ENCODE assay signal across 1 cellular context in the genomic region with DNA sequence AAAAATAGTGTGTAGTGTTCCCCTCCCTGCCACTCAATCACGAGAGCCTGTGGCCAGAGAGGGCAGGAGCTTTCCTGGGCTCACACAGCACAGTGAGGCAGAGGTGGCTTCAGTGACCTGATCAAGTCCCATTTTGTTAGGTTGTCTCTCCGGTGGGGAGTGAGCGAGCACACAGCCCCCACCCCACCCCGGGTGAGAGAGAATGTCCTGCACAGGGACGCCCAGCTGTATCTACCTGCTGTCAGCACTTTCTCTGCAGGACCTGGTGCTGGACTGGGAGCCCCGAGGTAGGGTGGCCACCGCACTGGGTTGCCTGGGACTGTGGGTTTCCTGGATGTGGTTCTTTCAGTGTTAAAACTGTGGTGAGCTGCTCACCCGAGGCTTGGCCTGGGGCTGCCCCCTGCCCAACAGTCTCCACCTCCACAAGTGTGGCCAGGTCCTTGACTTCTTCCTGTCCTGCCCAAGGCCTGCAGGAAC.
TF ChIP-seq lines count a peak whose summit lies in the region.

No MANE protein-coding gene starts in this region.

TF ChIP-seq in GM23338, 12 proteins besides CTCF, POLR2A, EP300 and RAD21 (continued from another document):
- TF ChIP-seq, protein P1, sequence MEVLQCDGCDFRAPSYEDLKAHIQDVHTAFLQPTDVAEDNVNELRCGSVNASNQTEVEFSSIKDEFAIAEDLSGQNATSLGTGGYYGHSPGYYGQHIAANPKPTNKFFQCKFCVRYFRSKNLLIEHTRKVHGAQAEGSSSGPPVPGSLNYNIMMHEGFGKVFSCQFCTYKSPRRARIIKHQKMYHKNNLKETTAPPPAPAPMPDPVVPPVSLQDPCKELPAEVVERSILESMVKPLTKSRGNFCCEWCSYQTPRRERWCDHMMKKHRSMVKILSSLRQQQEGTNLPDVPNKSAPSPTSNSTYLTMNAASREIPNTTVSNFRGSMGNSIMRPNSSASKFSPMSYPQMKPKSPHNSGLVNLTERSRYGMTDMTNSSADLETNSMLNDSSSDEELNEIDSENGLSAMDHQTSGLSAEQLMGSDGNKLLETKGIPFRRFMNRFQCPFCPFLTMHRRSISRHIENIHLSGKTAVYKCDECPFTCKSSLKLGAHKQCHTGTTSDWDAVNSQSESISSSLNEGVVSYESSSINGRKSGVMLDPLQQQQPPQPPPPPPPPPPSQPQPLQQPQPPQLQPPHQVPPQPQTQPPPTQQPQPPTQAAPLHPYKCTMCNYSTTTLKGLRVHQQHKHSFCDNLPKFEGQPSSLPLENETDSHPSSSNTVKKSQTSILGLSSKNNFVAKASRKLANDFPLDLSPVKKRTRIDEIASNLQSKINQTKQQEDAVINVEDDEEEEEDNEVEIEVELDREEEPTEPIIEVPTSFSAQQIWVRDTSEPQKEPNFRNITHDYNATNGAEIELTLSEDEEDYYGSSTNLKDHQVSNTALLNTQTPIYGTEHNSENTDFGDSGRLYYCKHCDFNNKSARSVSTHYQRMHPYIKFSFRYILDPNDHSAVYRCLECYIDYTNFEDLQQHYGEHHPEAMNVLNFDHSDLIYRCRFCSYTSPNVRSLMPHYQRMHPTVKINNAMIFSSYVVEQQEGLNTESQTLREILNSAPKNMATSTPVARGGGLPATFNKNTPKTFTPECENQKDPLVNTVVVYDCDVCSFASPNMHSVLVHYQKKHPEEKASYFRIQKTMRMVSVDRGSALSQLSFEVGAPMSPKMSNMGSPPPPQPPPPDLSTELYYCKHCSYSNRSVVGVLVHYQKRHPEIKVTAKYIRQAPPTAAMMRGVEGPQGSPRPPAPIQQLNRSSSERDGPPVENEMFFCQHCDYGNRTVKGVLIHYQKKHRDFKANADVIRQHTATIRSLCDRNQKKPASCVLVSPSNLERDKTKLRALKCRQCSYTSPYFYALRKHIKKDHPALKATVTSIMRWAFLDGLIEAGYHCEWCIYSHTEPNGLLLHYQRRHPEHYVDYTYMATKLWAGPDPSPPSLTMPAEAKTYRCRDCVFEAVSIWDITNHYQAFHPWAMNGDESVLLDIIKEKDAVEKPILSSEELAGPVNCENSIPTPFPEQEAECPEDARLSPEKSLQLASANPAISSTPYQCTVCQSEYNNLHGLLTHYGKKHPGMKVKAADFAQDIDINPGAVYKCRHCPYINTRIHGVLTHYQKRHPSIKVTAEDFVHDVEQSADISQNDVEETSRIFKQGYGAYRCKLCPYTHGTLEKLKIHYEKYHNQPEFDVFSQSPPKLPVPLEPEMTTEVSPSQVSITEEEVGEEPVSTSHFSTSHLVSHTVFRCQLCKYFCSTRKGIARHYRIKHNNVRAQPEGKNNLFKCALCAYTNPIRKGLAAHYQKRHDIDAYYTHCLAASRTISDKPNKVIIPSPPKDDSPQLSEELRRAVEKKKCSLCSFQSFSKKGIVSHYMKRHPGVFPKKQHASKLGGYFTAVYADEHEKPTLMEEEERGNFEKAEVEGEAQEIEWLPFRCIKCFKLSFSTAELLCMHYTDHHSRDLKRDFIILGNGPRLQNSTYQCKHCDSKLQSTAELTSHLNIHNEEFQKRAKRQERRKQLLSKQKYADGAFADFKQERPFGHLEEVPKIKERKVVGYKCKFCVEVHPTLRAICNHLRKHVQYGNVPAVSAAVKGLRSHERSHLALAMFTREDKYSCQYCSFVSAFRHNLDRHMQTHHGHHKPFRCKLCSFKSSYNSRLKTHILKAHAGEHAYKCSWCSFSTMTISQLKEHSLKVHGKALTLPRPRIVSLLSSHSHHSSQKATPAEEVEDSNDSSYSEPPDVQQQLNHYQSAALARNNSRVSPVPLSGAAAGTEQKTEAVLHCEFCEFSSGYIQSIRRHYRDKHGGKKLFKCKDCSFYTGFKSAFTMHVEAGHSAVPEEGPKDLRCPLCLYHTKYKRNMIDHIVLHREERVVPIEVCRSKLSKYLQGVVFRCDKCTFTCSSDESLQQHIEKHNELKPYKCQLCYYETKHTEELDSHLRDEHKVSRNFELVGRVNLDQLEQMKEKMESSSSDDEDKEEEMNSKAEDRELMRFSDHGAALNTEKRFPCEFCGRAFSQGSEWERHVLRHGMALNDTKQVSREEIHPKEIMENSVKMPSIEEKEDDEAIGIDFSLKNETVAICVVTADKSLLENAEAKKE (CRISPR knock-in tag; IDR thresholded peaks at IDR 0.05), result no peak
- TF ChIP-seq, protein P2, sequence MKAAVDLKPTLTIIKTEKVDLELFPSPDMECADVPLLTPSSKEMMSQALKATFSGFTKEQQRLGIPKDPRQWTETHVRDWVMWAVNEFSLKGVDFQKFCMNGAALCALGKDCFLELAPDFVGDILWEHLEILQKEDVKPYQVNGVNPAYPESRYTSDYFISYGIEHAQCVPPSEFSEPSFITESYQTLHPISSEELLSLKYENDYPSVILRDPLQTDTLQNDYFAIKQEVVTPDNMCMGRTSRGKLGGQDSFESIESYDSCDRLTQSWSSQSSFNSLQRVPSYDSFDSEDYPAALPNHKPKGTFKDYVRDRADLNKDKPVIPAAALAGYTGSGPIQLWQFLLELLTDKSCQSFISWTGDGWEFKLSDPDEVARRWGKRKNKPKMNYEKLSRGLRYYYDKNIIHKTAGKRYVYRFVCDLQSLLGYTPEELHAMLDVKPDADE (IDR thresholded peaks at IDR 0.05), result no peak
- TF ChIP-seq NANOG (IDR thresholded peaks at IDR 0.05; ENCODE audit: borderline replicate concordance) (no peak), ZNF331 (CRISPR knock-in tag; IDR thresholded peaks at IDR 0.05; ENCODE audit: low read depth) (no peak), POLR2AphosphoS5 (IDR thresholded peaks at IDR 0.05; ENCODE audit: low read depth) (no peak), CREB1 (CRISPR knock-in tag; IDR thresholded peaks at IDR 0.05; ENCODE audit: low read depth) (no peak), EZH2phosphoT487 (IDR thresholded peaks at IDR 0.05; ENCODE audit: unreplicated experiment) (no peak), EZH2 (IDR thresholded peaks at IDR 0.05; ENCODE audit: low read depth, unreplicated experiment) (no peak), STAT1 (IDR thresholded peaks at IDR 0.05; ENCODE audit: unreplicated experiment) (no peak)
- TF ChIP-seq, protein P3, sequence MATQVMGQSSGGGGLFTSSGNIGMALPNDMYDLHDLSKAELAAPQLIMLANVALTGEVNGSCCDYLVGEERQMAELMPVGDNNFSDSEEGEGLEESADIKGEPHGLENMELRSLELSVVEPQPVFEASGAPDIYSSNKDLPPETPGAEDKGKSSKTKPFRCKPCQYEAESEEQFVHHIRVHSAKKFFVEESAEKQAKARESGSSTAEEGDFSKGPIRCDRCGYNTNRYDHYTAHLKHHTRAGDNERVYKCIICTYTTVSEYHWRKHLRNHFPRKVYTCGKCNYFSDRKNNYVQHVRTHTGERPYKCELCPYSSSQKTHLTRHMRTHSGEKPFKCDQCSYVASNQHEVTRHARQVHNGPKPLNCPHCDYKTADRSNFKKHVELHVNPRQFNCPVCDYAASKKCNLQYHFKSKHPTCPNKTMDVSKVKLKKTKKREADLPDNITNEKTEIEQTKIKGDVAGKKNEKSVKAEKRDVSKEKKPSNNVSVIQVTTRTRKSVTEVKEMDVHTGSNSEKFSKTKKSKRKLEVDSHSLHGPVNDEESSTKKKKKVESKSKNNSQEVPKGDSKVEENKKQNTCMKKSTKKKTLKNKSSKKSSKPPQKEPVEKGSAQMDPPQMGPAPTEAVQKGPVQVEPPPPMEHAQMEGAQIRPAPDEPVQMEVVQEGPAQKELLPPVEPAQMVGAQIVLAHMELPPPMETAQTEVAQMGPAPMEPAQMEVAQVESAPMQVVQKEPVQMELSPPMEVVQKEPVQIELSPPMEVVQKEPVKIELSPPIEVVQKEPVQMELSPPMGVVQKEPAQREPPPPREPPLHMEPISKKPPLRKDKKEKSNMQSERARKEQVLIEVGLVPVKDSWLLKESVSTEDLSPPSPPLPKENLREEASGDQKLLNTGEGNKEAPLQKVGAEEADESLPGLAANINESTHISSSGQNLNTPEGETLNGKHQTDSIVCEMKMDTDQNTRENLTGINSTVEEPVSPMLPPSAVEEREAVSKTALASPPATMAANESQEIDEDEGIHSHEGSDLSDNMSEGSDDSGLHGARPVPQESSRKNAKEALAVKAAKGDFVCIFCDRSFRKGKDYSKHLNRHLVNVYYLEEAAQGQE (IDR thresholded peaks at IDR 0.05; ENCODE audit: unreplicated experiment), result no peak
